ENCODE assay signal across 8 cellular contexts in genomic region chr3:5011555-5012256, GRCh38.
DNase-seq lines count a peak whose midpoint lies in the region; ATAC-seq lines count a peak whose summit lies in the region.

No MANE protein-coding gene starts in this region.

- peak overlapping the region; percentile 95 for H3K27ac Mint-ChIP-seq in stimulated activated effector memory CD8-positive, alpha-beta T cell treated with anti-CD3 and anti-CD28 coated beads, Interleukin-12 subunit alpha, Interleukin-12 subunit beta, amount 100 ng/mL, for 72 hours

- H3K36me3 Mint-ChIP-seq in stimulated activated effector memory CD8-positive, alpha-beta T cell treated with anti-CD3 and anti-CD28 coated beads, Interleukin-12 subunit alpha, Interleukin-12 subunit beta, amount 100 ng/mL, for 72 hours = peaks cover 23% of the 10 kb centered on the region

- DNase-seq in activated CD8-positive, alpha-beta memory T cell treated with anti-CD3 and anti-CD28 coated beads for 24 hours = peak; percentile 75
- DNase-seq in activated CD8-positive, alpha-beta memory T cell treated with anti-CD3 and anti-CD28 coated beads, Interleukin-2, amount 50 U/mL, for 4 hours = no peak
- DNase-seq in SIG-M5 (lab: John Stamatoyannopoulos, UW) (peak; percentile 12), nucleus accumbens (lab: John Stamatoyannopoulos, UW) (no peak), cerebellar nuclear complex (lab: John Stamatoyannopoulos, UW) (no peak)
- DNase-seq in stimulated activated effector memory CD8-positive, alpha-beta T cell treated with anti-CD3 and anti-CD28 coated beads, Interleukin-12 subunit alpha, Interleukin-12 subunit beta, amount 100 ng/mL, for 72 hours (ENCODE audit: low spot score in 2 of 2) = peak in 1 of 2 donors; percentile 84
- DNase-seq in stimulated activated naive CD4-positive, alpha-beta T cell (lab: John Stamatoyannopoulos, UW) = no peak

- ATAC-seq in HG02885 (IDR thresholded peaks at IDR 0.05; ENCODE audit: poor library complexity, unreplicated experiment) = peak; percentile 60
- ATAC-seq in stimulated activated effector memory CD8-positive, alpha-beta T cell treated with anti-CD3 and anti-CD28 coated beads, Interleukin-12 subunit alpha, Interleukin-12 subunit beta, amount 100 ng/mL, for 72 hours = peak; percentile 55

- H3K4me3 Mint-ChIP-seq in stimulated activated effector memory CD8-positive, alpha-beta T cell treated with anti-CD3 and anti-CD28 coated beads, Interleukin-12 subunit alpha, Interleukin-12 subunit beta, amount 100 ng/mL, for 72 hours = peak overlapping the region; percentile 61

- H3K9me3 Mint-ChIP-seq in stimulated activated effector memory CD8-positive, alpha-beta T cell treated with anti-CD3 and anti-CD28 coated beads, Interleukin-12 subunit alpha, Interleukin-12 subunit beta, amount 100 ng/mL, for 72 hours = no peaks in the 10 kb centered on the region

- H3K4me1 Mint-ChIP-seq in stimulated activated effector memory CD8-positive, alpha-beta T cell treated with anti-CD3 and anti-CD28 coated beads, Interleukin-12 subunit alpha, Interleukin-12 subunit beta, amount 100 ng/mL, for 72 hours = peaks cover 81% of the 10 kb centered on the region

Comparison
In these comparisons a context has a peak if more than half of its experiments do, and no peak if none do; other contexts are left out.
1. DNase-seq: peak in activated CD8-positive, alpha-beta memory T cell treated with anti-CD3 and anti-CD28 coated beads for 24 hours (single experiment) and SIG-M5 (single experiment); none in activated CD8-positive, alpha-beta memory T cell treated with anti-CD3 and anti-CD28 coated beads, Interleukin-2, amount 50 U/mL, for 4 hours (single experiment), nucleus accumbens (0 of 56), cerebellar nuclear complex (0 of 2) and stimulated activated naive CD4-positive, alpha-beta T cell (0 of 6).